Comparison of ENCODE assay signal across 33 cellular contexts in the genomic region with DNA sequence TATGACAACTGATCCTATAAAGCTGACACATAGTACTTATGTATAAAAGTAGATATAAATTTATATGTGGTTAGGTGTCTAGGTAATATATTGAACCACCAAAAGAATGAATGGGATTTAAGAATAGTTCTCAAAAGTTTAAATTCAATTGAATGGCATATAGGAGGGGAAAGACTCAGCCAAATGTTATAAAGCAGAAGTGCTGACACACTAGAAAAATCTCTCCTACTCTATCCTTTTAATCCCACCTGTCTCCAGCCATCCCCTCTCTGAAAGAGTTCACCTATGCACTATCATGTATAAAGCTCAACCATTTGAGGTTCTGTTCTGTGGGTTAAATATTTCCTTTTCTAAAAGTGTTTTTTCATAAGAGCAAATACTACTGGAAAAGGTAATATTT.
DNase-seq lines count a peak whose midpoint lies in the region; ATAC-seq, FAIRE-seq and TF ChIP-seq lines count a peak whose summit lies in the region.
"Had no signal": no experiment of that assay in that cellular context is flagged by ENCODE, and none has a peak within 500 bp of the region (broad histone marks: within the 10 kb centered on the region; RNA-seq: fewer than 3 reads in every experiment).

No MANE protein-coding gene starts in this region.

- no peak overlapping the region for H3K9ac ChIP-seq in HepG2 (ENCODE audit: insufficient read depth, low read depth, low read length)
- no peak overlapping the region for H3K9ac ChIP-seq in K562 (ENCODE audit: insufficient read depth in 1 of 2, low read depth in 2 of 2, low read length in 2 of 2)
- H3K9ac ChIP-seq: BLaER1; BLaER1 treated with 17β-estradiol and CSF1 and Interleukin-3, amounts not matched to agents 10 nM and 100 nM had no signal

- CTCF ChIA-PET in HepG2 (lab: Yijun Ruan, JAX; ENCODE audit: low intra/inter-chr PET ratio, low total read pairs) = no interaction called here
- CTCF ChIA-PET in K562 (lab: Yijun Ruan, JAX; ENCODE audit: low intra/inter-chr PET ratio) = no interaction called here

- no peak for TF ChIP-seq CTCF in HepG2 (CRISPR knock-in tag; IDR thresholded peaks at IDR 0.05)
- TF ChIP-seq CTCF in right lobe of liver (IDR thresholded peaks at IDR 0.05) = no peak
- TF ChIP-seq CTCF in K562 (IDR thresholded peaks at IDR 0.05 in 2 of 3, conservative IDR thresholded peaks at IDR 0.05 in 1 of 3; ENCODE audit: insufficient read depth in 2 of 3, low read depth in 1 of 3, low read length in 3 of 3) = no peak
- no peak for TF ChIP-seq CTCF in progenitor cell of endocrine pancreas (IDR thresholded peaks at IDR 0.05; ENCODE audit: unreplicated experiment)

- H3K27ac Mint-ChIP-seq in progenitor cell of endocrine pancreas = no peak overlapping the region
- H3K27ac Mint-ChIP-seq: B cell; CD14-positive monocyte; CD4-positive, alpha-beta memory T cell; CD4-positive, alpha-beta T cell; CD4-positive, CD25-positive, alpha-beta regulatory T cell; CD8-positive, alpha-beta memory T cell; CD8-positive, alpha-beta T cell had no signal

- TF ChIP-seq EP300 in HepG2 (IDR thresholded peaks at IDR 0.05; ENCODE audit: low read depth in 2 of 2, low read length in 2 of 2) = no peak
- TF ChIP-seq EP300 in HepG2 (CRISPR knock-in tag; IDR thresholded peaks at IDR 0.05; ENCODE audit: borderline replicate concordance) = no peak
- no peak for TF ChIP-seq EP300 in K562 (IDR thresholded peaks at IDR 0.05; ENCODE audit: low read length)

- H3K4me3 Mint-ChIP-seq in progenitor cell of endocrine pancreas (ENCODE audit: low read depth) = no peak overlapping the region
- H3K4me3 Mint-ChIP-seq: B cell; CD14-positive monocyte; CD4-positive, alpha-beta memory T cell; CD4-positive, alpha-beta T cell; CD4-positive, CD25-positive, alpha-beta regulatory T cell; CD8-positive, alpha-beta memory T cell; CD8-positive, alpha-beta T cell had no signal

- DNase-seq in HepG2 (ENCODE audit: low spot score) = no peak
- no peak for DNase-seq in right lobe of liver
- no peak for DNase-seq in K562 (ENCODE audit: extremely low read depth in 1 of 4, low spot score in 3 of 4)
- no peak for DNase-seq in progenitor cell of endocrine pancreas (ENCODE audit: low spot score, unreplicated experiment)
- DNase-seq: 8988T; ACHN; AML-193; BE2C; C1 segment of cervical spinal cord; Caco-2; Calu3; CD4-positive, alpha-beta memory T cell; CD4-positive, alpha-beta T cell; CD4-positive, CD25-positive, alpha-beta regulatory T cell; CD8-positive, alpha-beta memory T cell; CD8-positive, alpha-beta T cell; COR-L47; DMS 273 treated with DMSO at 0.1 percent for 48 hours; DMS153; DMS53; DMS79; DMS79 treated with DMSO at 0.1 percent for 48 hours; DND-41; EL had no signal

- H4K20me1 ChIP-seq in HepG2 (ENCODE audit: insufficient read depth, low read length) = no peaks in the 10 kb centered on the region
- H4K20me1 ChIP-seq in K562 (replicated peaks; ENCODE audit: control insufficient read depth, insufficient read depth, low read length) = no peaks in the 10 kb centered on the region
- H4K20me1 ChIP-seq: BLaER1; BLaER1 treated with 17β-estradiol and CSF1 and Interleukin-3, amounts not matched to agents 10 nM and 100 nM had no signal

- H3K9me3 ChIP-seq in HepG2 (ENCODE audit: low read length) (no peaks in the 10 kb centered on the region), right lobe of liver (no peaks in the 10 kb centered on the region), K562 (replicated peaks; ENCODE audit: control insufficient read depth, insufficient read depth, low read depth, low read length) (no peaks in the 10 kb centered on the region)
- H3K9me3 ChIP-seq: A549; BE2C; BLaER1; BLaER1 treated with 17β-estradiol and CSF1 and Interleukin-3, amounts not matched to agents 10 nM and 100 nM; Caco-2 had no signal

- H3K36me3 Mint-ChIP-seq in progenitor cell of endocrine pancreas (ENCODE audit: insufficient read depth) = peaks cover 21% of the 10 kb centered on the region
- H3K36me3 Mint-ChIP-seq: CD14-positive monocyte; CD4-positive, alpha-beta memory T cell; CD4-positive, CD25-positive, alpha-beta regulatory T cell; CD8-positive, alpha-beta memory T cell; CD8-positive, alpha-beta T cell had no signal

- H3K27me3 ChIP-seq in HepG2 (ENCODE audit: control insufficient read depth in 1 of 2, insufficient read depth in 2 of 2, low read length in 2 of 2) (no peaks in the 10 kb centered on the region), right lobe of liver (no peaks in the 10 kb centered on the region), K562 (ENCODE audit: control insufficient read depth in 2 of 2, insufficient read depth in 2 of 2, low read length in 2 of 2) (no peaks in the 10 kb centered on the region)
- H3K27me3 ChIP-seq: BE2C; BLaER1; BLaER1 treated with 17β-estradiol and CSF1 and Interleukin-3, amounts not matched to agents 10 nM and 100 nM had no signal

- H3K4me1 Mint-ChIP-seq in progenitor cell of endocrine pancreas (ENCODE audit: low read depth) = peaks cover 14% of the 10 kb centered on the region
- H3K4me1 Mint-ChIP-seq: B cell; CD14-positive monocyte; CD4-positive, alpha-beta memory T cell; CD4-positive, CD25-positive, alpha-beta regulatory T cell; CD8-positive, alpha-beta memory T cell had no signal

- H3K4me2 ChIP-seq in HepG2 (ENCODE audit: low read depth, low read length) (no peak overlapping the region), K562 (ENCODE audit: insufficient read depth, low read length) (no peak overlapping the region)
- H3K4me2 ChIP-seq: A549; BLaER1; BLaER1 treated with 17β-estradiol and CSF1 and Interleukin-3, amounts not matched to agents 10 nM and 100 nM had no signal

- intact Hi-C loops in HepG2 (cut with micrococcal nuclease; ENCODE audit: unreplicated experiment) (no loop called here), right lobe of liver (cut with DNase I) (no loop called here), K562 (cut with micrococcal nuclease) (no loop called here)

- H3K9me1 ChIP-seq in K562 (ENCODE audit: control insufficient read depth, insufficient read depth, low read length) = no peaks in the 10 kb centered on the region

- no peak for ATAC-seq in HepG2
- no peak for ATAC-seq in right lobe of liver
- no peak for ATAC-seq in K562
- ATAC-seq: A549; CD8-positive, alpha-beta T cell had no signal

- no peak for TF ChIP-seq POLR2A in HepG2 (IDR thresholded peaks at IDR 0.05; ENCODE audit: insufficient read depth in 1 of 2, low read depth in 2 of 2, low read length in 2 of 2)
- no peak for TF ChIP-seq POLR2A in right lobe of liver (IDR thresholded peaks at IDR 0.05)
- no peak for TF ChIP-seq POLR2A in K562 (conservative IDR thresholded peaks at IDR 0.05)

- FAIRE-seq in HepG2 (lab: Jason Lieb, UNC) (no peak), K562 (lab: Jason Lieb, UNC) (no peak)
- FAIRE-seq: A204.1, A549, D721Med had no signal

- H3K27me3 Mint-ChIP-seq in progenitor cell of endocrine pancreas = no peaks in the 10 kb centered on the region
- H3K27me3 Mint-ChIP-seq: B cell; CD4-positive, alpha-beta memory T cell; CD4-positive, alpha-beta T cell; CD4-positive, CD25-positive, alpha-beta regulatory T cell; CD8-positive, alpha-beta memory T cell had no signal

- no peak overlapping the region for H3K27ac ChIP-seq in HepG2 (ENCODE audit: extremely low read length, insufficient read depth, low read length)
- H3K27ac ChIP-seq in right lobe of liver = no peak overlapping the region
- no peak overlapping the region for H3K27ac ChIP-seq in K562 (ENCODE audit: extremely low read depth, low read depth, low read length)
- H3K27ac ChIP-seq: 22Rv1; A549; BLaER1; BLaER1 treated with 17β-estradiol and CSF1 and Interleukin-3, amounts not matched to agents 10 nM and 100 nM; C4-2B had no signal

- no peak for TF ChIP-seq RAD21 in HepG2 (CRISPR knock-in tag; IDR thresholded peaks at IDR 0.05)
- TF ChIP-seq RAD21 in K562 (CRISPR knock-in tag; conservative IDR thresholded peaks at IDR 0.05 in 1 of 2, IDR thresholded peaks at IDR 0.05 in 1 of 2) = no peak

- BruUV-seq in HepG2 (replicated peaks; lab: Mats Ljungman, UMichigan) (no TSS peak), K562 (replicated peaks; lab: Mats Ljungman, UMichigan) (no TSS peak)

- no peaks in the 10 kb centered on the region for H3K79me2 ChIP-seq in HepG2 (ENCODE audit: insufficient read depth, low read length)
- peaks cover 13% of the 10 kb centered on the region; the same call in 2 of the 3 replicates for H3K79me2 ChIP-seq in K562 (ENCODE audit: control insufficient read depth, insufficient read depth, low read length)

- no peak overlapping the region for H2AFZ ChIP-seq in HepG2 (ENCODE audit: low read length)
- no peak overlapping the region for H2AFZ ChIP-seq in K562 (ENCODE audit: low read depth, low read length)

- H3K36me3 ChIP-seq in HepG2 (replicated peaks in 1 of 2; ENCODE audit: control insufficient read depth in 1 of 2, insufficient read depth in 2 of 2, low read length in 2 of 2) (peaks cover 10 to 30% of the 10 kb centered on the region in 2 experiments; a peak in 4 of 5 replicates), right lobe of liver (no peaks in the 10 kb centered on the region), K562 (ENCODE audit: control insufficient read depth, insufficient read depth, low read length) (peaks cover 24% of the 10 kb centered on the region)
- H3K36me3 ChIP-seq: BE2C; BLaER1; BLaER1 treated with 17β-estradiol and CSF1 and Interleukin-3, amounts not matched to agents 10 nM and 100 nM had no signal

- peaks cover 3% of the 10 kb centered on the region for H3K9me3 Mint-ChIP-seq in progenitor cell of endocrine pancreas (ENCODE audit: low read depth)
- H3K9me3 Mint-ChIP-seq: CD4-positive, alpha-beta T cell; CD8-positive, alpha-beta T cell had no signal

- H3K4me3 ChIP-seq in HepG2 (replicated peaks in 1 of 3; ENCODE audit: insufficient read depth in 1 of 3, low read depth in 2 of 3, low read length in 3 of 3) = no peak overlapping the region
- H3K4me3 ChIP-seq in right lobe of liver = no peak overlapping the region
- H3K4me3 ChIP-seq in K562 = no peak overlapping the region
- H3K4me3 ChIP-seq: A549; BLaER1; BLaER1 treated with 17β-estradiol and CSF1 and Interleukin-3, amounts not matched to agents 10 nM and 100 nM had no signal

- POLR2A ChIA-PET in HepG2 (lab: Yijun Ruan, JAX) (no interaction called here), K562 (lab: Yijun Ruan, JAX) (no interaction called here)

- in situ Hi-C loops in HepG2 (cut with HindIII; ENCODE audit: extremely low pct_ligation_motif_present, low pct_unique_long_range_greater_than_20kb) = no loop called here
- in situ Hi-C loops in K562 (cut with MboI) = no loop called here

- peaks cover 8% of the 10 kb centered on the region for H3K4me1 ChIP-seq in HepG2 (ENCODE audit: insufficient read depth, low read length)
- H3K4me1 ChIP-seq in right lobe of liver = no peaks in the 10 kb centered on the region
- H3K4me1 ChIP-seq in K562 (replicated peaks in 1 of 2; ENCODE audit: control insufficient read depth in 2 of 2, insufficient read depth in 2 of 2, low read length in 2 of 2) = peaks cover 0 to 17% of the 10 kb centered on the region in 2 experiments; a peak in 2 of 5 replicates
- H3K4me1 ChIP-seq: A549; BE2C; BLaER1; BLaER1 treated with 17β-estradiol and CSF1 and Interleukin-3, amounts not matched to agents 10 nM and 100 nM; Caco-2 had no signal

TF ChIP-seq in HepG2, 621 proteins besides CTCF, POLR2A, EP300 and RAD21 (continues in another document):
- no peak for TF ChIP-seq CBX5 (CRISPR knock-in tag; IDR thresholded peaks at IDR 0.05; ENCODE audit: borderline replicate concordance)
